Comparison of ENCODE assay signal across 34 cellular contexts in the genomic region with DNA sequence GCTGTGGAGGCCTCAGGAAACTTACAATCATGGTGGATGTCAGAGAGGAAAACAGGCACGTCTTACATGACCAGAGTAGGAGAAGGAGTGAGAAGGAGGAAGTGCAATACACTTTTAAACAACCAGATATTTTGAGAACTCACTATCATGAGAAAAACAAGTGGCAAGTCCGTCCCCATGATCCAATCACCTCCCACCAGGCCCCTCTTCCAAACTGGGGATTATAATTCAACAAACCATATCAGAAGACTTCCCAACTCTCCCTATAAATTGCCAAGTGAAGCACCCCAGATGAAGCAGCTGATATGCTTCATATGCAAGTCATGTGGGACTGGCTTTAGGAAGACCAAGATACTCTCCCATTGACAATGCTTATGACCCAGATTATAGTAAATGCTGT. TPM values are rescaled to one million over a fixed set of nuclear protein-coding genes. Genes with fewer than 3 reads are reported as not detected.
"Had no signal": no experiment of that assay in that cellular context is flagged by ENCODE, and none has a peak within 500 bp of the region (broad histone marks: within the 10 kb centered on the region; RNA-seq: fewer than 3 reads in every experiment).

No MANE protein-coding gene starts in this region.

- FAIRE-seq: urothelium cell line had no signal

- ATAC-seq: stimulated activated effector memory CD8-positive, alpha-beta T cell treated with anti-CD3 and anti-CD28 coated beads, Interleukin-12 subunit alpha, Interleukin-12 subunit beta, amount 100 ng/mL, for 72 hours; stimulated activated memory B cell treated with anti-CD40 and anti-IgM and Interleukin-4, amounts not matched to agents 10 μg/mL and 1 μg/mL and 100 μg/mL, for 72 hours; stimulated activated naive B cell treated with anti-CD40 and anti-IgM and Interleukin-4, amounts not matched to agents 10 μg/mL and 1 μg/mL and 100 μg/mL, for 72 hours; stimulated activated naive CD8-positive, alpha-beta T cell treated with anti-CD3 and anti-CD28 coated beads, Interleukin-15, amount 100 ng/mL, for 72 hours; stimulated activated naive CD8-positive, alpha-beta T cell treated with anti-CD3 and anti-CD28 coated beads, Interleukin-15, Interleukin-2, amounts not matched to agents 100 U/mL and 50 U/mL, for 24 hours; upper lobe of right lung had no signal

- H3K9me3 Mint-ChIP-seq: type B pancreatic cell had no signal

- H3K36me3 Mint-ChIP-seq: stimulated activated effector memory CD8-positive, alpha-beta T cell treated with anti-CD3 and anti-CD28 coated beads, Interleukin-12 subunit alpha, Interleukin-12 subunit beta, amount 100 ng/mL, for 72 hours; stimulated activated memory B cell treated with anti-CD40 and anti-IgM and Interleukin-4, amounts not matched to agents 10 μg/mL and 1 μg/mL and 100 μg/mL, for 72 hours; stimulated activated naive B cell treated with anti-CD40 and anti-IgM and Interleukin-4, amounts not matched to agents 10 μg/mL and 1 μg/mL and 100 μg/mL, for 72 hours had no signal

- H3K4me1 Mint-ChIP-seq: stimulated activated effector memory CD8-positive, alpha-beta T cell treated with anti-CD3 and anti-CD28 coated beads, Interleukin-12 subunit alpha, Interleukin-12 subunit beta, amount 100 ng/mL, for 72 hours; stimulated activated memory B cell treated with anti-CD40 and anti-IgM and Interleukin-4, amounts not matched to agents 10 μg/mL and 1 μg/mL and 100 μg/mL, for 72 hours; stimulated activated naive B cell treated with anti-CD40 and anti-IgM and Interleukin-4, amounts not matched to agents 10 μg/mL and 1 μg/mL and 100 μg/mL, for 72 hours; stimulated activated naive CD8-positive, alpha-beta T cell treated with anti-CD3 and anti-CD28 coated beads, Interleukin-15, amount 100 ng/mL, for 72 hours had no signal

- H3K4me3 ChIP-seq: stomach, suprapubic skin, testis, thoracic aorta, thyroid gland, tibial artery, tibial nerve, transverse colon, upper lobe of left lung, upper lobe of right lung, uterus, vagina had no signal

- H3K4me1 ChIP-seq: stomach, suprapubic skin, testis, thyroid gland, tibial artery, tibial nerve, transverse colon, upper lobe of left lung, upper lobe of right lung, uterus, vagina had no signal

- H3K27ac Mint-ChIP-seq: stimulated activated effector memory CD8-positive, alpha-beta T cell treated with anti-CD3 and anti-CD28 coated beads, Interleukin-12 subunit alpha, Interleukin-12 subunit beta, amount 100 ng/mL, for 72 hours; stimulated activated memory B cell treated with anti-CD40 and anti-IgM and Interleukin-4, amounts not matched to agents 10 μg/mL and 1 μg/mL and 100 μg/mL, for 72 hours; stimulated activated naive B cell treated with anti-CD40 and anti-IgM and Interleukin-4, amounts not matched to agents 10 μg/mL and 1 μg/mL and 100 μg/mL, for 72 hours; stimulated activated naive CD8-positive, alpha-beta T cell treated with anti-CD3 and anti-CD28 coated beads, Interleukin-15, amount 100 ng/mL, for 72 hours; stimulated activated naive CD8-positive, alpha-beta T cell treated with anti-CD3 and anti-CD28 coated beads, Interleukin-15, Interleukin-2, amounts not matched to agents 100 ng/mL and 50 ng/mL, for 24 hours; type B pancreatic cell had no signal

- H3K36me3 ChIP-seq: stomach, suprapubic skin, thoracic aorta, thyroid gland, tibial artery, tibial nerve, transverse colon, upper lobe of left lung, upper lobe of right lung, uterus, vagina had no signal

- H3K9me3 ChIP-seq: suprapubic skin, testis, thoracic aorta, thyroid gland, tibial artery, transverse colon, upper lobe of right lung, uterus, vagina had no signal

- DNase-seq: stimulated activated CD4-positive, alpha-beta T cell treated with anti-CD3 and anti-CD28 coated beads, Interleukin-2, amount 100 ng/mL, for 48 hours; stimulated activated CD4-positive, alpha-beta T cell treated with anti-CD3 and anti-CD28 coated beads, Interleukin-4, amount 100 ng/mL, for 1 hour; stimulated activated CD4-positive, alpha-beta T cell treated with anti-CD3 and anti-CD28 coated beads, Interleukin-4, amount 100 ng/mL, for 24 hours; stimulated activated CD4-positive, alpha-beta T cell treated with anti-CD3 and anti-CD28 coated beads, Interleukin-4, amount 100 ng/mL, for 4 hours; stimulated activated CD8-positive, alpha-beta memory T cell treated with anti-CD3 and anti-CD28 coated beads, Interleukin-4, amount 100 ng/mL, for 48 hours; stimulated activated naive B cell treated with anti-CD40 and anti-IgM and Interleukin-4, amounts not matched to agents 10 μg/mL and 1 μg/mL and 100 μg/mL, for 72 hours; stimulated activated naive CD4-positive, alpha-beta T cell; stimulated activated naive CD4-positive, alpha-beta T cell treated with Interleukin-2 at 50 U/mL for 16 hours; stimulated activated naive CD8-positive, alpha-beta T cell treated with anti-CD3 and anti-CD28 coated beads, Interleukin-15, amount 100 ng/mL, for 72 hours; stimulated activated naive CD8-positive, alpha-beta T cell treated with anti-CD3 and anti-CD28 coated beads, Interleukin-15, Interleukin-2, amounts not matched to agents 100 U/mL and 50 U/mL, for 24 hours; stomach; substantia nigra; testis; thyroid gland; tibial artery; transverse colon; trophoblast cell; upper lobe of left lung; upper lobe of right lung; uterus had no signal

- H3K27me3 ChIP-seq: stomach, suprapubic skin, testis, thyroid gland, tibial artery, tibial nerve, transverse colon, upper lobe of left lung, upper lobe of right lung, uterus, vagina had no signal

- H3K4me3 Mint-ChIP-seq: stimulated activated effector memory CD8-positive, alpha-beta T cell treated with anti-CD3 and anti-CD28 coated beads, Interleukin-12 subunit alpha, Interleukin-12 subunit beta, amount 100 ng/mL, for 72 hours; stimulated activated memory B cell treated with anti-CD40 and anti-IgM and Interleukin-4, amounts not matched to agents 10 μg/mL and 1 μg/mL and 100 μg/mL, for 72 hours; stimulated activated naive B cell treated with anti-CD40 and anti-IgM and Interleukin-4, amounts not matched to agents 10 μg/mL and 1 μg/mL and 100 μg/mL, for 72 hours; stimulated activated naive CD8-positive, alpha-beta T cell treated with anti-CD3 and anti-CD28 coated beads, Interleukin-15, amount 100 ng/mL, for 72 hours; stimulated activated naive CD8-positive, alpha-beta T cell treated with anti-CD3 and anti-CD28 coated beads, Interleukin-15, Interleukin-2, amounts not matched to agents 100 ng/mL and 50 ng/mL, for 24 hours; type B pancreatic cell had no signal

- H3K27ac ChIP-seq: stomach, suprapubic skin, testis, thoracic aorta, thyroid gland, tibial artery, tibial nerve, transverse colon, upper lobe of left lung, upper lobe of right lung, uterus, vagina had no signal

RNA-seq across cellular contexts. Expression of gene ACSM4, which starts 11.6 kb away (rescaled TPM):
- total RNA-seq: stomach, subcutaneous adipose tissue, suprapubic skin, temporal lobe, thoracic aorta, thyroid gland, tibial nerve, transverse colon, upper lobe of left lung, upper lobe of right lung, ureter, urinary bladder, uterus, vagina had no signal
- polyA plus RNA-seq: stomach, thymus, urinary bladder had no signal
